ENCODE assay signal across 10 cellular contexts in the genomic region with DNA sequence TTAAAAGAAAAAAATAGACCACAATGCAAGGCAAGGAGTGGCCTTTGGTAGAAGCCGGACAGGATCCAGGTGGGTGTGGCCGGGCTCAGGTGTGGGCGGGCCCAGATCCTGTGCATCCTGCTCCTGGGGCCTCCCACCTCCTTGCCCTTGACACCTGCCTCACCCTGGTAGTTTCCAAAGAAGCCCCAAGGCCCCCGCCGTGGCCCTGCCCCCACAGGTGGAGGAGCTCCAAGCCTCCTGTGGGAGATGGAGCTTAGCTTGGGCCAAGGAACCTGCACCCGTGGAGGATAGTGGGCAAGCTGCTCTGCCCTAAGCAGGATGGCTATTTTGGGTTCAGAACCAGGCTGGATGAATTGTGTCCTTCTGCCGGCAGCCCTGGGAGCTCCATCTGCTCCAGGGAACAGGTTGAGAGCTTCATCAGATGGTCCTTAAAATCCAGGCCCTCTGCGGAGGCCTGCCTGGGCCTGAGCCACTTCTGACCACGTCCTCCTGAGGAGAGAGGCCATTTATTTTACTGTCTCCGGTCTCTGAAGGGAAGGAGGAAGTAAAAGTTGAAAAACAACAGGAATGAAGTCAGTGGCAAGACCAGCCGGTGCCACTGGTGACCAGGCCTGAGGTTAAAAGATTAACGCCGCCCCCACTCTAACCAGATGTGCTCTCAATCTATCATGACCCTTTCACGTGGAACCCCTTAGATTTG. TPM values are rescaled to one million over a fixed set of nuclear protein-coding genes. Genes with fewer than 3 reads are reported as not detected.
DNase-seq lines count a peak whose midpoint lies in the region; ATAC-seq and TF ChIP-seq lines count a peak whose summit lies in the region.
"Had no signal": no experiment of that assay in that cellular context is flagged by ENCODE, and none has a peak within 500 bp of the region (broad histone marks: within the 10 kb centered on the region; RNA-seq: fewer than 3 reads in every experiment).

No MANE protein-coding gene starts in this region.

- peaks cover 38% of the 10 kb centered on the region for H3K4me1 Mint-ChIP-seq in activated CD8-positive, alpha-beta memory T cell treated with anti-CD3 and anti-CD28 coated beads, Interleukin-2, amount 10 ng/mL, durations not matched to agents 7 days and 5 days
- peaks cover 19% of the 10 kb centered on the region for H3K4me1 Mint-ChIP-seq in type B pancreatic cell (ENCODE audit: unreplicated experiment)

- H3K9me3 Mint-ChIP-seq in activated CD8-positive, alpha-beta memory T cell treated with anti-CD3 and anti-CD28 coated beads, Interleukin-2, amount 10 ng/mL, durations not matched to agents 7 days and 5 days (ENCODE audit: low read depth): no peaks in the 10 kb centered on the region
- no peaks in the 10 kb centered on the region for H3K9me3 Mint-ChIP-seq in type B pancreatic cell

- H3K27ac Mint-ChIP-seq in activated CD8-positive, alpha-beta memory T cell treated with anti-CD3 and anti-CD28 coated beads, Interleukin-2, amount 10 ng/mL, durations not matched to agents 7 days and 5 days: peak overlapping the region; percentile 50
- peak overlapping the region; percentile 86 for H3K27ac Mint-ChIP-seq in type B pancreatic cell

- no peaks in the 10 kb centered on the region for H3K36me3 Mint-ChIP-seq in activated CD8-positive, alpha-beta memory T cell treated with anti-CD3 and anti-CD28 coated beads, Interleukin-2, amount 10 ng/mL, durations not matched to agents 7 days and 5 days
- H3K36me3 Mint-ChIP-seq in type B pancreatic cell: no peaks in the 10 kb centered on the region

- no peak for ATAC-seq in activated CD8-positive, alpha-beta memory T cell treated with anti-CD3 and anti-CD28 coated beads, Interleukin-2, amount 10 ng/mL, durations not matched to agents 7 days and 5 days
- ATAC-seq in HG02763 (IDR thresholded peaks at IDR 0.05; ENCODE audit: unreplicated experiment) (no peak), GM19324 (IDR thresholded peaks at IDR 0.05; ENCODE audit: low FRiP score, unreplicated experiment) (no peak)

- peak; percentile 52 for DNase-seq in activated CD8-positive, alpha-beta memory T cell treated with anti-CD3 and anti-CD28 coated beads for 24 hours
- DNase-seq in activated CD8-positive, alpha-beta memory T cell treated with anti-CD3 and anti-CD28 coated beads, Interleukin-2, amount 50 U/mL, for 4 hours: no peak
- peak; percentile 34 for DNase-seq in activated CD8-positive, alpha-beta memory T cell treated with anti-CD3 and anti-CD28 coated beads, Interleukin-2, amount 10 ng/mL, durations not matched to agents 7 days and 5 days
- DNase-seq in mesenteric fat pad (ENCODE audit: low spot score): peak; percentile 71
- peak; percentile 72 for DNase-seq in type B pancreatic cell (ENCODE audit: extremely low spot score, unreplicated experiment)
- no peak for DNase-seq in HCEC 1CT
- DNase-seq: AML-193, occipital lobe had no signal

- TF ChIP-seq CTCF in type B pancreatic cell (conservative IDR thresholded peaks at IDR 0.05): no peak

- CTCF ChIA-PET in activated CD8-positive, alpha-beta memory T cell treated with anti-CD3 and anti-CD28 coated beads, Interleukin-2, amount 10 ng/mL, durations not matched to agents 7 days and 5 days (lab: Charles Lee): interaction anchor here (1.3 kb wide), 1 partner anchor 10 kb away, joined by 3 read pairs; no protein-coding TSS in a partner anchor

- H3K4me3 Mint-ChIP-seq in activated CD8-positive, alpha-beta memory T cell treated with anti-CD3 and anti-CD28 coated beads, Interleukin-2, amount 10 ng/mL, durations not matched to agents 7 days and 5 days: no peak overlapping the region
- H3K4me3 Mint-ChIP-seq in type B pancreatic cell: peak overlapping the region; percentile 25

- no peaks in the 10 kb centered on the region for H3K27me3 Mint-ChIP-seq in activated CD8-positive, alpha-beta memory T cell treated with anti-CD3 and anti-CD28 coated beads, Interleukin-2, amount 10 ng/mL, durations not matched to agents 7 days and 5 days
- no peaks in the 10 kb centered on the region for H3K27me3 Mint-ChIP-seq in type B pancreatic cell

RNA-seq across cellular contexts. Expression of a gene that starts 53.9 kb away (rescaled TPM):
- total RNA-seq in activated CD8-positive, alpha-beta memory T cell treated with anti-CD3 and anti-CD28 coated beads, Interleukin-2, amount 10 ng/mL, durations not matched to agents 7 days and 5 days: 100 to 1,000 TPM; 163 to 206 TPM
- total RNA-seq in mesenteric fat pad (41.8 TPM), type B pancreatic cell (ENCODE audit: low replicate concordance) (38.6 and 58.2 TPM in 2 replicates)

Comparison
In these comparisons a context has a peak if more than half of its experiments do, and no peak if none do; other contexts are left out.
1. DNase-seq: peak in activated CD8-positive, alpha-beta memory T cell treated with anti-CD3 and anti-CD28 coated beads for 24 hours (single experiment), activated CD8-positive, alpha-beta memory T cell treated with anti-CD3 and anti-CD28 coated beads, Interleukin-2, amount 10 ng/mL, durations not matched to agents 7 days and 5 days (single experiment), mesenteric fat pad (single experiment) and type B pancreatic cell (single experiment); none in activated CD8-positive, alpha-beta memory T cell treated with anti-CD3 and anti-CD28 coated beads, Interleukin-2, amount 50 U/mL, for 4 hours (single experiment) and HCEC 1CT (single experiment).